Comparison of ENCODE assay signal across 8 cellular contexts in genomic region chr3:126911162-126912026, GRCh38.
DNase-seq lines count a peak whose midpoint lies in the region; ATAC-seq, FAIRE-seq and TF ChIP-seq lines count a peak whose summit lies in the region.

No MANE protein-coding gene starts in this region.

- peaks cover 34 to 48% of the 10 kb centered on the region in 2 donors for H3K4me1 Mint-ChIP-seq in stimulated activated naive B cell treated with anti-CD40 and anti-IgM and Interleukin-4, amounts not matched to agents 10 μg/mL and 1 μg/mL and 100 μg/mL, for 72 hours

- TF ChIP-seq CTCF in GM06990 (IDR thresholded peaks at IDR 0.05; ENCODE audit: insufficient read depth, low read length, poor library complexity, severe bottlenecking): no peak

- peak overlapping the region; percentile 98 for H3K27ac Mint-ChIP-seq in stimulated activated naive B cell treated with anti-CD40 and anti-IgM and Interleukin-4, amounts not matched to agents 10 μg/mL and 1 μg/mL and 100 μg/mL, for 72 hours

- peak; percentile 82 for FAIRE-seq in H54 (lab: Jason Lieb, UNC)

- H3K36me3 Mint-ChIP-seq in stimulated activated naive B cell treated with anti-CD40 and anti-IgM and Interleukin-4, amounts not matched to agents 10 μg/mL and 1 μg/mL and 100 μg/mL, for 72 hours: peaks cover 20 to 36% of the 10 kb centered on the region in 2 donors

- peak; percentile 86 for DNase-seq in GM06990 (ENCODE audit: extremely low read depth, insufficient read length)
- peak; percentile 91 for DNase-seq in H54 (ENCODE audit: insufficient read length, low spot score)
- peak; percentile 99 for DNase-seq in LHCN-M2 (ENCODE audit: low read depth)
- DNase-seq in activated CD4-positive, alpha-beta T cell treated with anti-CD3 and anti-CD28 coated beads for 4 hours: peak; percentile 34 to 54
- peak; percentile 98 for DNase-seq in dermis blood vessel endothelial cell
- DNase-seq in mucosa of gallbladder (ENCODE audit: low spot score): peak; percentile 57
- DNase-seq in stimulated activated naive B cell treated with anti-CD40 and anti-IgM and Interleukin-4, amounts not matched to agents 10 μg/mL and 1 μg/mL and 100 μg/mL, for 72 hours: peak; percentile 88
- no peak for DNase-seq in NCI-H187 treated with DMSO at 0.1 percent for 48 hours (lab: John Stamatoyannopoulos, UW)

- H3K4me3 Mint-ChIP-seq in stimulated activated naive B cell treated with anti-CD40 and anti-IgM and Interleukin-4, amounts not matched to agents 10 μg/mL and 1 μg/mL and 100 μg/mL, for 72 hours: peak overlapping the region; percentile 78 to 81

- ATAC-seq in stimulated activated naive B cell treated with anti-CD40 and anti-IgM and Interleukin-4, amounts not matched to agents 10 μg/mL and 1 μg/mL and 100 μg/mL, for 72 hours (replicated peaks): peak; percentile 95

- TF ChIP-seq POLR2A in H54 (IDR thresholded peaks at IDR 0.05; ENCODE audit: low read depth, low read length): no peak

- H3K36me3 ChIP-seq in GM06990 (ENCODE audit: control insufficient read depth, insufficient read depth, low read length): no peaks in the 10 kb centered on the region

- peaks cover 8 to 16% of the 10 kb centered on the region in 2 donors for H3K27me3 Mint-ChIP-seq in stimulated activated naive B cell treated with anti-CD40 and anti-IgM and Interleukin-4, amounts not matched to agents 10 μg/mL and 1 μg/mL and 100 μg/mL, for 72 hours

- peaks cover 0 to 2% of the 10 kb centered on the region in 2 donors for H3K9me3 Mint-ChIP-seq in stimulated activated naive B cell treated with anti-CD40 and anti-IgM and Interleukin-4, amounts not matched to agents 10 μg/mL and 1 μg/mL and 100 μg/mL, for 72 hours

- no peaks in the 10 kb centered on the region for H3K27me3 ChIP-seq in GM06990 (replicated peaks; ENCODE audit: control insufficient read depth, insufficient read depth, low read length)

- H3K4me3 ChIP-seq in GM06990 (replicated peaks; ENCODE audit: low read depth, low read length): no peak overlapping the region
